Comparison of ENCODE assay signal across 9 cellular contexts in genomic region chr10:69639291-69640195, GRCh38. TPM values are rescaled to one million over a fixed set of nuclear protein-coding genes. Genes with fewer than 3 reads are reported as not detected.
DNase-seq lines count a peak whose midpoint lies in the region; ATAC-seq and TF ChIP-seq lines count a peak whose summit lies in the region.
"Had no signal": no experiment of that assay in that cellular context is flagged by ENCODE, and none has a peak within 500 bp of the region (broad histone marks: within the 10 kb centered on the region; RNA-seq: fewer than 3 reads in every experiment).

No MANE protein-coding gene starts in this region.

- no peaks in the 10 kb centered on the region for H3K9me3 Mint-ChIP-seq in chondrocyte (ENCODE audit: low read depth)

- H3K4me3 Mint-ChIP-seq in chondrocyte (ENCODE audit: unreplicated experiment) = peak overlapping the region; percentile 23

- H3K27me3 Mint-ChIP-seq in chondrocyte (ENCODE audit: low read depth) = no peaks in the 10 kb centered on the region

- peak; percentile 38 to 76 (median 44) for DNase-seq in NCI-H1417 (lab: John Stamatoyannopoulos, UW)
- DNase-seq in NCI-H1417 treated with DMSO at 0.1 percent for 48 hours (lab: John Stamatoyannopoulos, UW) = no peak
- DNase-seq in NCI-H1105 treated with DMSO at 0.1 percent for 48 hours (lab: John Stamatoyannopoulos, UW) = peak; percentile 53
- peak; percentile 47 to 57 for DNase-seq in activated CD4-positive, alpha-beta T cell treated with anti-CD3 and anti-CD28 coated beads for 24 hours (ENCODE audit: low read depth in 2 of 2)
- DNase-seq in chondrocyte (ENCODE audit: low spot score) = peak; percentile 58
- DNase-seq in left kidney (ENCODE audit: low read depth, low spot score) = peak; percentile 86
- peak; percentile 63 to 65 for DNase-seq in stimulated activated CD4-positive, alpha-beta T cell treated with anti-CD3 and anti-CD28 coated beads, Interleukin-2, amount 100 ng/mL, for 48 hours

- peak overlapping the region; percentile 90 for H3K27ac Mint-ChIP-seq in chondrocyte (ENCODE audit: unreplicated experiment)

- no peaks in the 10 kb centered on the region for H3K36me3 Mint-ChIP-seq in chondrocyte (ENCODE audit: low read depth)

- no peak for ATAC-seq in HG03342 (IDR thresholded peaks at IDR 0.05; ENCODE audit: unreplicated experiment)

- H3K4me1 Mint-ChIP-seq in chondrocyte (ENCODE audit: low read depth) = peaks cover 44% of the 10 kb centered on the region

- peak; percentile 99 for TF ChIP-seq CTCF in chondrocyte (IDR thresholded peaks at IDR 0.05)

RNA-seq across cellular contexts. Expression of gene FAM241B, which starts 9.5 kb away (rescaled TPM):
- total RNA-seq in chondrocyte = 5.0 to 13.7 TPM (median 9.7 TPM) in 3 replicates
- total RNA-seq: mononuclear cell had no signal
